2 cellular contexts compared by ENCODE assay signal in genomic region chr10:125907598-125907997, GRCh38. TPM values are rescaled to one million over a fixed set of nuclear protein-coding genes. Genes with fewer than 3 reads are reported as not detected.
"Had no signal": no experiment of that assay in that cellular context is flagged by ENCODE, and none has a peak within 500 bp of the region (broad histone marks: within the 10 kb centered on the region; RNA-seq: fewer than 3 reads in every experiment).

No MANE protein-coding gene starts in this region.

RNA-seq across cellular contexts. Expression of gene FANK1, which starts 11.2 kb away (rescaled TPM):
- total RNA-seq: activated CD4-positive, alpha-beta T cell treated with anti-CD3 and anti-CD28 coated beads, Interleukin-2, amount 10 ng/mL, durations not matched to agents 24 days and 14 days; T-helper 1 cell treated with Interleukin-12 subunit alpha and Interleukin-12 subunit beta and Interleukin-4 antibody, amounts not matched to agents 30 ng/mL and 1 ng/mL, for 36 hours had no signal
